20 cellular contexts compared by ENCODE assay signal in genomic region chr1:10637400-10637799, GRCh38.
DNase-seq lines count a peak whose midpoint lies in the region; ATAC-seq and TF ChIP-seq lines count a peak whose summit lies in the region.
"Had no signal": no experiment of that assay in that cellular context is flagged by ENCODE, and none has a peak within 500 bp of the region (broad histone marks: within the 10 kb centered on the region; RNA-seq: fewer than 3 reads in every experiment).

No MANE protein-coding gene starts in this region.

- no peak for TF ChIP-seq EP300 in stomach (IDR thresholded peaks at IDR 0.05)

- H3K27me3 Mint-ChIP-seq in glutamatergic neuron (ENCODE audit: unreplicated experiment) = peaks cover 5% of the 10 kb centered on the region
- H3K27me3 Mint-ChIP-seq: activated CD4-positive, alpha-beta memory T cell treated with anti-CD3 and anti-CD28 coated beads for 36 hours; activated naive CD4-positive, alpha-beta T cell treated with anti-CD3 and anti-CD28 coated beads, Interleukin-2, amount 50 U/mL, for 24 hours; B cell had no signal

- no peak for TF ChIP-seq POLR2A in stomach (IDR thresholded peaks at IDR 0.05)

- H3K27ac ChIP-seq in RWPE2 (ENCODE audit: poor library complexity, severe bottlenecking) = peak overlapping the region; percentile 94
- peak overlapping the region; percentile 67 to 89 (median 84) for H3K27ac ChIP-seq in stomach
- H3K27ac ChIP-seq: brain microvascular endothelial cell, KMS-11, neutrophil, right lobe of liver, WERI-Rb-1 had no signal

- DNase-seq in DMS153 (lab: John Stamatoyannopoulos, UW) (peak; percentile 32), RWPE2 (ENCODE audit: low spot score) (no peak), glutamatergic neuron (no peak), stomach (no peak), T-helper 2 cell (no peak)
- DNase-seq: activated CD4-positive, alpha-beta memory T cell treated with anti-CD3 and anti-CD28 coated beads for 36 hours; brain microvascular endothelial cell; dorsolateral prefrontal cortex; kidney; NCI-H1092; right lobe of liver; stimulated activated CD4-positive, alpha-beta T cell treated with anti-CD3 and anti-CD28 coated beads, Interleukin-2, amount 100 ng/mL, for 24 hours; WERI-Rb-1 had no signal

- peaks cover 8% of the 10 kb centered on the region for H3K9me3 Mint-ChIP-seq in glutamatergic neuron (ENCODE audit: unreplicated experiment)
- H3K9me3 Mint-ChIP-seq: activated CD4-positive, alpha-beta memory T cell treated with anti-CD3 and anti-CD28 coated beads for 36 hours; activated naive CD4-positive, alpha-beta T cell treated with anti-CD3 and anti-CD28 coated beads, Interleukin-2, amount 50 U/mL, for 24 hours; activated T-cell treated with anti-CD3 and anti-CD28 coated beads, Interleukin-2, amount 50 U/mL, for 24 hours had no signal

- intact Hi-C loops in stomach (cut with DNase I; ENCODE audit: low total_unique reads) = no loop called here

- H3K4me3 Mint-ChIP-seq in glutamatergic neuron (ENCODE audit: unreplicated experiment) = peak overlapping the region; percentile 71
- H3K4me3 Mint-ChIP-seq: activated CD4-positive, alpha-beta memory T cell treated with anti-CD3 and anti-CD28 coated beads for 36 hours; activated naive CD4-positive, alpha-beta T cell treated with anti-CD3 and anti-CD28 coated beads, Interleukin-2, amount 50 U/mL, for 24 hours; activated T-cell treated with anti-CD3 and anti-CD28 coated beads, Interleukin-2, amount 50 U/mL, for 24 hours; B cell had no signal

- H3K4me1 ChIP-seq in RWPE2 (ENCODE audit: insufficient read depth, poor library complexity, severe bottlenecking) = peaks cover 27% of the 10 kb centered on the region
- H3K4me1 ChIP-seq in stomach = peaks cover 41 to 83% (median 71%) of the 10 kb centered on the region in 4 donors

- H3K4me3 ChIP-seq in RWPE2 (ENCODE audit: severe bottlenecking) (no peak overlapping the region), stomach (no peak overlapping the region)
- H3K4me3 ChIP-seq: right lobe of liver had no signal

- peaks cover 12% of the 10 kb centered on the region for H3K4me1 Mint-ChIP-seq in glutamatergic neuron (ENCODE audit: low read depth, unreplicated experiment)
- H3K4me1 Mint-ChIP-seq: B cell had no signal

- H3K9me3 ChIP-seq in RWPE2 (ENCODE audit: severe bottlenecking) (no peaks in the 10 kb centered on the region), stomach (no peaks in the 10 kb centered on the region)
- H3K9me3 ChIP-seq: neutrophil, right lobe of liver had no signal

- ATAC-seq in RWPE2 (ENCODE audit: low read depth) (no peak), GM18870 (IDR thresholded peaks at IDR 0.05; ENCODE audit: unreplicated experiment) (no peak), GM19452 (IDR thresholded peaks at IDR 0.05; ENCODE audit: unreplicated experiment) (no peak)
- ATAC-seq: right lobe of liver had no signal

- H3K27me3 ChIP-seq in RWPE2 (ENCODE audit: insufficient read depth, poor library complexity, severe bottlenecking) (no peaks in the 10 kb centered on the region), stomach (peaks cover 0 to 8% (median 4%) of the 10 kb centered on the region in 3 donors)
- H3K27me3 ChIP-seq: right lobe of liver had no signal

- 41 to 73% (median 55%) methylated on average over 8 to 9 of the region's 9 CpGs for WGBS in stomach, 5 donors

- H3K36me3 Mint-ChIP-seq in glutamatergic neuron (ENCODE audit: unreplicated experiment) = no peaks in the 10 kb centered on the region
- H3K36me3 Mint-ChIP-seq: activated CD4-positive, alpha-beta memory T cell treated with anti-CD3 and anti-CD28 coated beads for 36 hours; activated naive CD4-positive, alpha-beta T cell treated with anti-CD3 and anti-CD28 coated beads, Interleukin-2, amount 50 U/mL, for 24 hours had no signal

- no peaks in the 10 kb centered on the region for H3K36me3 ChIP-seq in RWPE2 (ENCODE audit: low read depth)
- peaks cover 10 to 40% (median 33%) of the 10 kb centered on the region in 4 donors for H3K36me3 ChIP-seq in stomach
- H3K36me3 ChIP-seq: brain microvascular endothelial cell, right lobe of liver had no signal

- TF ChIP-seq CTCF in RWPE2 (IDR thresholded peaks at IDR 0.05; ENCODE audit: poor library complexity, severe bottlenecking) (no peak), glutamatergic neuron (IDR thresholded peaks at IDR 0.05; ENCODE audit: partially characterized antibody, unreplicated experiment) (no peak), stomach (IDR thresholded peaks at IDR 0.05) (no peak)

- H3K27ac Mint-ChIP-seq in glutamatergic neuron (ENCODE audit: unreplicated experiment) = no peak overlapping the region
- H3K27ac Mint-ChIP-seq: activated CD4-positive, alpha-beta memory T cell treated with anti-CD3 and anti-CD28 coated beads for 36 hours; activated naive CD4-positive, alpha-beta T cell treated with anti-CD3 and anti-CD28 coated beads, Interleukin-2, amount 50 U/mL, for 24 hours; activated T-cell treated with anti-CD3 and anti-CD28 coated beads, Interleukin-2, amount 50 U/mL, for 24 hours; B cell had no signal
